ENCODE assay signal across 9 cellular contexts in the genomic region with DNA sequence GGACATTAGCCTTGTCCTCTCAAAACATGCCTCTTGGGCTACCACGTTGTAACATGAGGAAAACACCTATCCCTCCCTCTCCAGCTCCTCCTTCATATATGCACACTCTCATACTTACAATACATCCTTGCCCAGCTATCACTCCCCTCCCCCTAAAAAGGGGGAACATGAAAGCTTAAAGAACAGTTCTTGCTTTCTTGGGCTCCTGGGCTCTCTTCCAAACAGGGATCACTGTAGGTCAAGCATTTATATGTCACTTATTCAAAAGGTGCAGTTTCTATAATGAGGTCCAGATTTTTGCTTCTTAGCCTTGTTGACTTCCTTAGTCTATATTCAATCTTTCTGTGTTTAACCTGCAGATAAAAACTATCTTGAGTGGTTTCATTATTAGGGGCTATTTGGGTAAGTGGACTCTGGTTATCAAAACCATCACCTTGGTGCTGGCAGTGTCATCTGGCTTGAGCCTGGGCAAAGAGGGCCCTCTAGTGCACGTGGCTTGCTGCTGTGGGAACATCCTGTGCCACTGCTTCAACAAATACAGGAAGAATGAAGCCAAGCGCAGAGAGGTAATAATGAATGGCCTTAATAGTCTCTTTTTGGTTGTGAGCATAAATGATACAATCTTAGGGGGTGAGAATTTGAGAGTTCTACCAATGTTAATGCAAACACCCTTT.
DNase-seq lines count a peak whose midpoint lies in the region; ATAC-seq, FAIRE-seq and TF ChIP-seq lines count a peak whose summit lies in the region.
"Had no signal": no experiment of that assay in that cellular context is flagged by ENCODE, and none has a peak within 500 bp of the region (broad histone marks: within the 10 kb centered on the region; RNA-seq: fewer than 3 reads in every experiment).

No MANE protein-coding gene starts in this region.

- peak; percentile 50 for FAIRE-seq in astrocyte (lab: Jason Lieb, UNC)
- FAIRE-seq: A204.1 had no signal

- no peaks in the 10 kb centered on the region for H4K20me1 ChIP-seq in astrocyte (ENCODE audit: insufficient read depth, low read length)

- H3K27ac ChIP-seq in astrocyte (ENCODE audit: low read depth, low read length) = no peak overlapping the region
- H3K27ac ChIP-seq in liver (ENCODE audit: low read depth in 1 of 2, low read length in 2 of 2) = no peak overlapping the region
- H3K27ac ChIP-seq in sigmoid colon = no peak overlapping the region

- H3K4me1 ChIP-seq in astrocyte (ENCODE audit: insufficient read depth, low read length) (no peaks in the 10 kb centered on the region), liver (ENCODE audit: control insufficient read depth in 4 of 4, insufficient read depth in 4 of 4, low read length in 3 of 4) (peaks cover 0 to 3% (median 0%) of the 10 kb centered on the region in 4 donors), sigmoid colon (no peaks in the 10 kb centered on the region)

- TF ChIP-seq EP300 in Ishikawa (IDR thresholded peaks at IDR 0.05; ENCODE audit: borderline replicate concordance) (no peak), sigmoid colon (IDR thresholded peaks at IDR 0.05) (no peak)

- H3K4me3 ChIP-seq in astrocyte (ENCODE audit: insufficient read depth, low read depth, low read length) (no peak overlapping the region), liver (ENCODE audit: low read depth in 1 of 3, low read length in 3 of 3) (no peak overlapping the region), sigmoid colon (no peak overlapping the region)

- intact Hi-C loops in sigmoid colon (cut with DNase I) = loop anchor here (10.0 kb wide), 1 partner anchor 167 kb away; no protein-coding TSS in a partner anchor

- no peak for TF ChIP-seq POLR2A in sigmoid colon (IDR thresholded peaks at IDR 0.05)

- TF ChIP-seq CTCF in astrocyte (IDR thresholded peaks at IDR 0.05; ENCODE audit: insufficient read depth, low read depth, low read length) (peak; percentile 4), liver (IDR thresholded peaks at IDR 0.05; ENCODE audit: low read depth, low read length, missing input control) (peak; percentile 45), sigmoid colon (IDR thresholded peaks at IDR 0.05) (no peak)

- no peak overlapping the region for H3K4me2 ChIP-seq in astrocyte (ENCODE audit: low read length)

- DNase-seq in DMS 273 (lab: John Stamatoyannopoulos, UW; ENCODE audit: unreplicated experiment) = peak; percentile 42
- no peak for DNase-seq in DMS 273 treated with DMSO at 0.1 percent for 48 hours (lab: John Stamatoyannopoulos, UW)
- no peak for DNase-seq in astrocyte (ENCODE audit: low read depth)
- no peak for DNase-seq in sigmoid colon
- no peak for DNase-seq in stimulated activated CD4-positive, alpha-beta T cell treated with anti-CD3 and anti-CD28 coated beads, Interleukin-4, amount 100 ng/mL, for 4 hours

- TF ChIP-seq RAD21 in Ishikawa (IDR thresholded peaks at IDR 0.05; ENCODE audit: low read depth) (peak; percentile 35; the same call in 1 of the 2 replicates), liver (IDR thresholded peaks at IDR 0.05) (peak; percentile 82 to 83)

- H3K9ac ChIP-seq in astrocyte (ENCODE audit: low read length) (no peak overlapping the region), liver (ENCODE audit: low read depth in 1 of 2, low read length in 2 of 2) (no peak overlapping the region)

- no peaks in the 10 kb centered on the region for H3K79me2 ChIP-seq in astrocyte (ENCODE audit: insufficient read depth, low read length)

- no peaks in the 10 kb centered on the region for H3K27me3 Mint-ChIP-seq in astrocyte (ENCODE audit: low read depth, unreplicated experiment)

- H3K9me3 ChIP-seq in astrocyte (ENCODE audit: insufficient read depth, low read depth, low read length) (no peaks in the 10 kb centered on the region), liver (ENCODE audit: control insufficient read depth in 4 of 4, low read length in 3 of 4) (no peaks in the 10 kb centered on the region), sigmoid colon (no peaks in the 10 kb centered on the region)

- H3K27me3 ChIP-seq in astrocyte (ENCODE audit: insufficient read depth, low read length) (no peaks in the 10 kb centered on the region), liver (ENCODE audit: control insufficient read depth in 4 of 4, insufficient read depth in 4 of 4, low read length in 3 of 4) (no peaks in the 10 kb centered on the region), sigmoid colon (no peaks in the 10 kb centered on the region)

- H3K36me3 ChIP-seq in astrocyte (ENCODE audit: insufficient read depth, low read length) (no peaks in the 10 kb centered on the region), liver (ENCODE audit: control insufficient read depth in 4 of 4, insufficient read depth in 3 of 4, low read depth in 1 of 4, low read length in 3 of 4) (peaks cover 0 to 9% (median 3%) of the 10 kb centered on the region in 4 donors), sigmoid colon (peaks cover 0 to under 1% (median 0%) of the 10 kb centered on the region in 4 donors)

- no peaks in the 10 kb centered on the region for H3K36me3 Mint-ChIP-seq in astrocyte (ENCODE audit: low read depth, unreplicated experiment)

- 29% methylated on average over 3 of the region's 3 CpGs for WGBS in liver
- WGBS in sigmoid colon, 2 donors = 15 to 45% methylated on average over 3 of the region's 3 CpGs

- no peaks in the 10 kb centered on the region for H3K4me1 Mint-ChIP-seq in astrocyte (ENCODE audit: low read depth, unreplicated experiment)

- no peak overlapping the region for H2AFZ ChIP-seq in astrocyte (ENCODE audit: low read depth, low read length)

- no peak overlapping the region for H3K27ac Mint-ChIP-seq in astrocyte (ENCODE audit: unreplicated experiment)

- H3K4me3 Mint-ChIP-seq in astrocyte (ENCODE audit: unreplicated experiment) = no peak overlapping the region

- ATAC-seq in GM21515 (IDR thresholded peaks at IDR 0.05; ENCODE audit: unreplicated experiment) = no peak

- H3K9me3 Mint-ChIP-seq in astrocyte (ENCODE audit: unreplicated experiment) = no peaks in the 10 kb centered on the region

TF ChIP-seq in Ishikawa, 13 proteins besides CTCF, POLR2A, EP300 and RAD21 (continues in another document):
- TF ChIP-seq YY1 (IDR thresholded peaks at IDR 0.05; ENCODE audit: low read depth) = no peak
- no peak for TF ChIP-seq CREB1 (IDR thresholded peaks at IDR 0.05; ENCODE audit: low read depth)
- no peak for TF ChIP-seq TCF12 (IDR thresholded peaks at IDR 0.05; ENCODE audit: low read depth)
- TF ChIP-seq EGR1 (IDR thresholded peaks at IDR 0.05) = no peak
- TF ChIP-seq NFIC (IDR thresholded peaks at IDR 0.05) = no peak
- no peak for TF ChIP-seq TEAD4 (IDR thresholded peaks at IDR 0.05)
- TF ChIP-seq, protein P1, sequence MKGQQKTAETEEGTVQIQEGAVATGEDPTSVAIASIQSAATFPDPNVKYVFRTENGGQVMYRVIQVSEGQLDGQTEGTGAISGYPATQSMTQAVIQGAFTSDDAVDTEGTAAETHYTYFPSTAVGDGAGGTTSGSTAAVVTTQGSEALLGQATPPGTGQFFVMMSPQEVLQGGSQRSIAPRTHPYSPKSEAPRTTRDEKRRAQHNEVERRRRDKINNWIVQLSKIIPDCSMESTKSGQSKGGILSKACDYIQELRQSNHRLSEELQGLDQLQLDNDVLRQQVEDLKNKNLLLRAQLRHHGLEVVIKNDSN (IDR thresholded peaks at IDR 0.05) = no peak
- no peak for TF ChIP-seq ZBTB7A (IDR thresholded peaks at IDR 0.05; ENCODE audit: low read depth)

TF ChIP-seq in liver, 16 proteins besides CTCF, POLR2A, EP300 and RAD21:
- TF ChIP-seq HNF4A (conservative IDR thresholded peaks at IDR 0.05) (peak in 1 of 2 donors; percentile 26), GABPA (IDR thresholded peaks at IDR 0.05 in 1 of 2, conservative IDR thresholded peaks at IDR 0.05 in 1 of 2) (no peak), RXRA (IDR thresholded peaks at IDR 0.05) (peak in 1 of 2 donors; percentile 20)

Comparison
In these comparisons a context has a peak if more than half of its experiments do, and no peak if none do; other contexts are left out.
1. CTCF ChIP-seq: peak in astrocyte (single experiment) and liver (single experiment); none in sigmoid colon (0 of 4).